11 cellular contexts compared by ENCODE assay signal in genomic region chr22:30306629-30307016, GRCh38. TPM values are rescaled to one million over a fixed set of nuclear protein-coding genes. Genes with fewer than 3 reads are reported as not detected.
A peak's percentile ranks its signal among the peaks of the same experiment; 100 is the strongest.
DNase-seq lines count a peak whose midpoint lies in the region; ATAC-seq and TF ChIP-seq lines count a peak whose summit lies in the region.
"Had no signal": no experiment of that assay in that cellular context is flagged by ENCODE, and none has a peak within 500 bp of the region (broad histone marks: within the 10 kb centered on the region; RNA-seq: fewer than 3 reads in every experiment).

No MANE protein-coding gene starts in this region.

- peaks cover 100% of the 10 kb centered on the region for H3K4me1 Mint-ChIP-seq in activated T-cell treated with anti-CD3 and anti-CD28 coated beads, Interleukin-2, amount 50 U/mL, for 4 hours (ENCODE audit: low read depth)

- peaks cover 9% of the 10 kb centered on the region for H3K36me3 Mint-ChIP-seq in activated T-cell treated with anti-CD3 and anti-CD28 coated beads, Interleukin-2, amount 50 U/mL, for 4 hours (ENCODE audit: insufficient read depth)

- H3K9me2 ChIP-seq in hepatocyte (replicated peaks; ENCODE audit: insufficient read depth), result no peaks in the 10 kb centered on the region

- H2AFZ ChIP-seq in hepatocyte, result no peak overlapping the region

- DNase-seq in activated T-cell treated with anti-CD3 and anti-CD28 coated beads, Interleukin-2, amount 50 U/mL, for 4 hours, result no peak
- DNase-seq in activated T-cell treated with anti-CD3 and anti-CD28 coated beads for 4 hours (no peak), hepatocyte (ENCODE audit: low spot score) (no peak), substantia nigra (lab: John Stamatoyannopoulos, UW) (no peak), SK-N-DZ (ENCODE audit: low spot score) (no peak), left lobe of liver (ENCODE audit: low spot score) (no peak), iPS-NIHi11 (ENCODE audit: low spot score) (no peak)
- DNase-seq: NCI-H1436 treated with DMSO at 0.1 percent for 48 hours had no signal

- ATAC-seq in activated T-cell treated with anti-CD3 and anti-CD28 coated beads, Interleukin-2, amount 50 U/mL, for 4 hours, result no peak
- ATAC-seq in left lobe of liver, result no peak

- no peak overlapping the region for H3K4me3 ChIP-seq in hepatocyte

- no peaks in the 10 kb centered on the region for H3K9me3 ChIP-seq in hepatocyte (ENCODE audit: low read depth)

- no peaks in the 10 kb centered on the region for H3K9me3 Mint-ChIP-seq in activated T-cell treated with anti-CD3 and anti-CD28 coated beads, Interleukin-2, amount 50 U/mL, for 4 hours

- H3K79me2 ChIP-seq in hepatocyte, result peaks cover 66% of the 10 kb centered on the region

- peak overlapping the region; percentile 85 for H3K27ac ChIP-seq in VCaP
- peak overlapping the region; percentile 86 for H3K27ac ChIP-seq in hepatocyte
- peak overlapping the region; percentile 24 for H3K27ac ChIP-seq in substantia nigra (ENCODE audit: low read depth, low read length, poor library complexity, severe bottlenecking)

- peaks cover 50% of the 10 kb centered on the region for H3K4me1 ChIP-seq in hepatocyte (ENCODE audit: insufficient read depth)

- TF ChIP-seq CTCF in VCaP (conservative IDR thresholded peaks at IDR 0.05), result no peak
- TF ChIP-seq CTCF in hepatocyte (IDR thresholded peaks at IDR 0.05; ENCODE audit: poor library complexity), result no peak

- no peaks in the 10 kb centered on the region for H3K36me3 ChIP-seq in hepatocyte (replicated peaks; ENCODE audit: insufficient read depth, low read depth)

- peaks cover 19% of the 10 kb centered on the region for H4K20me1 ChIP-seq in hepatocyte (ENCODE audit: insufficient read depth, poor library complexity, severe bottlenecking)

- WGBS in hepatocyte (ENCODE audit: low lambda C conversion rate, missing lambda C conversion rate), result 100% methylated on average over 1 of the region's 1 CpG

- H3K27me3 ChIP-seq in hepatocyte, result no peaks in the 10 kb centered on the region

- no peaks in the 10 kb centered on the region for H3K27me3 Mint-ChIP-seq in activated T-cell treated with anti-CD3 and anti-CD28 coated beads, Interleukin-2, amount 50 U/mL, for 4 hours (ENCODE audit: low read depth)

- H3K4me3 Mint-ChIP-seq in activated T-cell treated with anti-CD3 and anti-CD28 coated beads, Interleukin-2, amount 50 U/mL, for 4 hours, result peak overlapping the region; percentile 63

- no peak overlapping the region for H3K4me2 ChIP-seq in hepatocyte

RNA-seq across cellular contexts. Expression of gene CASTOR1, which starts 17.3 kb away (rescaled TPM):
- 1 to 10 TPM; 1.1 to 2.9 (median 2.4) TPM for total RNA-seq in activated T-cell treated with anti-CD3 and anti-CD28 coated beads, Interleukin-2, amount 50 U/mL, for 4 hours
- total RNA-seq in hepatocyte, result 30.9 and 48.0 TPM in 2 replicates
- 43.5 and 53.5 TPM in 2 replicates for polyA plus RNA-seq in hepatocyte
- polyA plus RNA-seq in SK-N-DZ (2014; cell fraction: cytosol; rRNA removed), result 3.2 and 4.1 TPM in 2 replicates
- 7.9 and 11.9 TPM in 2 replicates for polyA plus RNA-seq in SK-N-DZ (2014; cell fraction: nucleus; rRNA removed)
- total RNA-seq in left lobe of liver, result 9.7 TPM

RNA-seq across cellular contexts. Expression of gene TBC1D10A, which starts 20.1 kb away (rescaled TPM):
- total RNA-seq in activated T-cell treated with anti-CD3 and anti-CD28 coated beads, Interleukin-2, amount 50 U/mL, for 4 hours, result 10 to 100 TPM; 12.6 to 16.4 (median 14.0) TPM
- 15.7 and 23.4 TPM in 2 replicates for total RNA-seq in hepatocyte
- polyA plus RNA-seq in hepatocyte, result 38.7 and 39.9 TPM in 2 replicates
- polyA plus RNA-seq in SK-N-DZ (2014; cell fraction: cytosol; rRNA removed), result 11.4 and 12.7 TPM in 2 replicates
- 17.1 and 20.8 TPM in 2 replicates for polyA plus RNA-seq in SK-N-DZ (2014; cell fraction: nucleus; rRNA removed)
- 19.7 TPM for total RNA-seq in left lobe of liver

RNA-seq across cellular contexts. Expression of gene OSM, which starts 40.0 kb away (rescaled TPM):
- 10 to 100 TPM; 18.4 to 30.7 (median 22.2) TPM for total RNA-seq in activated T-cell treated with anti-CD3 and anti-CD28 coated beads, Interleukin-2, amount 50 U/mL, for 4 hours
- 0.48 and 1.5 TPM in 2 replicates for total RNA-seq in hepatocyte
- polyA plus RNA-seq in hepatocyte, result not detected in 2 replicates
- not detected in 2 replicates for polyA plus RNA-seq in SK-N-DZ (2014; cell fraction: cytosol; rRNA removed)
- not detected in 2 replicates for polyA plus RNA-seq in SK-N-DZ (2014; cell fraction: nucleus; rRNA removed)
- total RNA-seq in left lobe of liver, result 0.10 TPM
- total RNA-seq: epithelial cell of proximal tubule had no signal
- polyA plus RNA-seq: keratinocyte had no signal

RNA-seq across cellular contexts. Expression of gene SF3A1, which starts 50.1 kb away (rescaled TPM):
- 100 to 1,000 TPM; 315 to 335 (median 324) TPM for total RNA-seq in activated T-cell treated with anti-CD3 and anti-CD28 coated beads, Interleukin-2, amount 50 U/mL, for 4 hours
- total RNA-seq in hepatocyte (45.8 and 48.6 TPM in 2 replicates), left lobe of liver (73.3 TPM)
- 82.5 and 84.6 TPM in 2 replicates for polyA plus RNA-seq in hepatocyte
- polyA plus RNA-seq in SK-N-DZ (2014; cell fraction: cytosol; rRNA removed), result 17.6 and 31.0 TPM in 2 replicates
- 21.7 and 101 TPM in 2 replicates for polyA plus RNA-seq in SK-N-DZ (2014; cell fraction: nucleus; rRNA removed)

RNA-seq across cellular contexts. Expression of gene CCDC157, which starts 50.2 kb away (rescaled TPM):
- total RNA-seq in activated T-cell treated with anti-CD3 and anti-CD28 coated beads, Interleukin-2, amount 50 U/mL, for 4 hours, result 1 to 10 TPM; 2.3 to 3.0 (median 2.6) TPM
- total RNA-seq in hepatocyte (4.1 and 5.3 TPM in 2 replicates), left lobe of liver (0.78 TPM)
- 5.4 TPM in 2 replicates for polyA plus RNA-seq in hepatocyte
- 7.2 and 8.6 TPM in 2 replicates for polyA plus RNA-seq in SK-N-DZ (2014; cell fraction: cytosol; rRNA removed)
- polyA plus RNA-seq in SK-N-DZ (2014; cell fraction: nucleus; rRNA removed), result 6.6 and 6.7 TPM in 2 replicates

Comparison
In these comparisons a context has a peak if more than half of its experiments do, and no peak if none do; other contexts are left out.
1. H3K27ac ChIP-seq: peak in every context shown above with its lines; median percentile 86 in hepatocyte; 85 in VCaP; 24 in substantia nigra.